ENCODE assay signal across 2 cellular contexts in the genomic region with DNA sequence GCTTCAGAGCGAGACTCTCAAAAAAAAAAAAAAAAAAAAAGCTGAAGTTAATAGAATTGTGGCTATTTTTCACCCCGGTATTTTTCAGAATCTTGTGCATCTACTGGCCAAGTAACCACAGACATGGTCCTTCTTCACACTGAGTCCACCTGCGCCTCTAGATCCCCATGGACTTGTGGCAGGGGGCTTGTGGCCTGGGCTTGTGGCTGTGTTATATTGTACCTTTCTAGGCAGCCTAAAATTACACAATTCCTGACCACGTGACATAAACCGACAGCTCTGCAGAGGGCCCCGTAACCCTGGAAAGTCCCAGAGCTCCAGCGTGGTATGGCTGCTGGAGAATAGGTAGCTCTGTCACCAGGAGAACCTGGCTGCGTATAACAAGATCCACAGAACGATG.
TF ChIP-seq lines count a peak whose summit lies in the region.

No MANE protein-coding gene starts in this region.

TF ChIP-seq in IMR-90, 13 proteins besides CTCF, POLR2A, EP300 and RAD21:
- TF ChIP-seq SMC3 (IDR thresholded peaks at IDR 0.05; ENCODE audit: low read depth, low read length) (no peak), RCOR1 (IDR thresholded peaks at IDR 0.05; ENCODE audit: insufficient replicate concordance, low read length) (no peak), BHLHE40 (IDR thresholded peaks at IDR 0.05; ENCODE audit: low read depth, low read length) (no peak), ELK1 (IDR thresholded peaks at IDR 0.05; ENCODE audit: borderline replicate concordance, low read depth, low read length) (no peak), NFE2L2 (IDR thresholded peaks at IDR 0.05; ENCODE audit: low read depth, low read length) (no peak), RFX5 (IDR thresholded peaks at IDR 0.05; ENCODE audit: low read depth, low read length) (no peak), MAZ (IDR thresholded peaks at IDR 0.05; ENCODE audit: borderline replicate concordance, low read depth, low read length) (no peak), CHD1 (IDR thresholded peaks at IDR 0.05; ENCODE audit: low read depth, low read length) (no peak), CEBPB (IDR thresholded peaks at IDR 0.05; ENCODE audit: low read depth, low read length) (no peak), MAFK (IDR thresholded peaks at IDR 0.05; ENCODE audit: low read depth, low read length) (no peak), MXI1 (IDR thresholded peaks at IDR 0.05; ENCODE audit: borderline replicate concordance, low read depth, low read length) (no peak), FOS (IDR thresholded peaks at IDR 0.05; ENCODE audit: low read depth, low read length) (no peak)
- TF ChIP-seq, protein P1, sequence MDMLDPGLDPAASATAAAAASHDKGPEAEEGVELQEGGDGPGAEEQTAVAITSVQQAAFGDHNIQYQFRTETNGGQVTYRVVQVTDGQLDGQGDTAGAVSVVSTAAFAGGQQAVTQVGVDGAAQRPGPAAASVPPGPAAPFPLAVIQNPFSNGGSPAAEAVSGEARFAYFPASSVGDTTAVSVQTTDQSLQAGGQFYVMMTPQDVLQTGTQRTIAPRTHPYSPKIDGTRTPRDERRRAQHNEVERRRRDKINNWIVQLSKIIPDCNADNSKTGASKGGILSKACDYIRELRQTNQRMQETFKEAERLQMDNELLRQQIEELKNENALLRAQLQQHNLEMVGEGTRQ (IDR thresholded peaks at IDR 0.05; ENCODE audit: low read depth, low read length): no peak
TF ChIP-seq in IMR-90: peak in this region for 0.

TF ChIP-seq in K562, 482 proteins besides CTCF, POLR2A, EP300 and RAD21:
- TF ChIP-seq SREBF1 (IDR thresholded peaks at IDR 0.05; ENCODE audit: borderline replicate concordance, low read depth, low read length): no peak
- TF ChIP-seq ZBTB9 (CRISPR knock-in tag; IDR thresholded peaks at IDR 0.05): no peak
- no peak for TF ChIP-seq ZNF592 (IDR thresholded peaks at IDR 0.05)
- no peak for TF ChIP-seq EGR1 (conservative IDR thresholded peaks at IDR 0.05)
- TF ChIP-seq MYC (IDR thresholded peaks at IDR 0.05; ENCODE audit: low read depth, low read length): no peak
- TF ChIP-seq MYC (CRISPR knock-in tag; IDR thresholded peaks at IDR 0.05; ENCODE audit: borderline replicate concordance, low read depth): no peak
